In the genomic region with DNA sequence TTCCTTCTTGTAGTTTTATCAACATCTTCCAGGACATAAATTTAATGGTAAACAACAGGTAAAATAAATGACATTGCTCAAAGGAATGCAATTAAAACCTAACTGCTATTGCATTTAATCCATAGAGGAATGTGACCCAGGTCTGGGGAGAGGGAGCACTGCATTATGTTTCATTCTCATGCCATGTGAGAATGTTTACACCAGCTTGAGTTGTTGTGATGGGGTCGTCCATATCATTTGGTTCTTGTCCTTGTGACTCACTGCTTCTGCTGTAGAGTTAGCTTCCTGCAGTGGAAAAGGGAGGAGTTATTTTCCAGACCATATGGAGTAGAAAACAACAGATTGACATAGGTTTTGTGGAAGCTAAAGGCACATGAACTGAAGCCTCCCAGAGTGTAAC, we compare ENCODE assay signal across 21 cellular contexts.
"Had no signal": no experiment of that assay in that cellular context is flagged by ENCODE, and none has a peak within 500 bp of the region (broad histone marks: within the 10 kb centered on the region; RNA-seq: fewer than 3 reads in every experiment).

No MANE protein-coding gene starts in this region.

- H3K9me3 Mint-ChIP-seq: activated CD4-positive, alpha-beta memory T cell treated with anti-CD3 and anti-CD28 coated beads for 36 hours; nephron had no signal

- H3K4me1 Mint-ChIP-seq: activated naive CD8-positive, alpha-beta T cell treated with anti-CD3 and anti-CD28 coated beads, Interleukin-2, amount 10 ng/mL, durations not matched to agents 7 days and 5 days; memory B cell; nephron; stimulated activated effector memory CD8-positive, alpha-beta T cell treated with anti-CD3 and anti-CD28 coated beads, Interleukin-12 subunit alpha, Interleukin-12 subunit beta, amount 100 ng/mL, for 72 hours had no signal

- H3K27ac Mint-ChIP-seq: activated CD4-positive, alpha-beta memory T cell treated with anti-CD3 and anti-CD28 coated beads for 36 hours; activated naive CD4-positive, alpha-beta T cell treated with anti-CD3 and anti-CD28 coated beads for 36 hours; activated naive CD8-positive, alpha-beta T cell treated with anti-CD3 and anti-CD28 coated beads, Interleukin-2, amount 10 ng/mL, durations not matched to agents 7 days and 5 days; endodermal cell; memory B cell; nephron; stimulated activated effector memory CD8-positive, alpha-beta T cell treated with anti-CD3 and anti-CD28 coated beads, Interleukin-12 subunit alpha, Interleukin-12 subunit beta, amount 100 ng/mL, for 72 hours had no signal

- H3K36me3 Mint-ChIP-seq: activated CD4-positive, alpha-beta memory T cell treated with anti-CD3 and anti-CD28 coated beads for 36 hours; activated naive CD8-positive, alpha-beta T cell treated with anti-CD3 and anti-CD28 coated beads, Interleukin-2, amount 10 ng/mL, durations not matched to agents 7 days and 5 days; memory B cell; stimulated activated effector memory CD8-positive, alpha-beta T cell treated with anti-CD3 and anti-CD28 coated beads, Interleukin-12 subunit alpha, Interleukin-12 subunit beta, amount 100 ng/mL, for 72 hours had no signal

- H3K27me3 Mint-ChIP-seq: activated CD4-positive, alpha-beta memory T cell treated with anti-CD3 and anti-CD28 coated beads for 36 hours had no signal

- H3K4me3 Mint-ChIP-seq: activated CD4-positive, alpha-beta memory T cell treated with anti-CD3 and anti-CD28 coated beads for 36 hours; activated naive CD4-positive, alpha-beta T cell treated with anti-CD3 and anti-CD28 coated beads for 36 hours; activated naive CD8-positive, alpha-beta T cell treated with anti-CD3 and anti-CD28 coated beads, Interleukin-2, amount 10 ng/mL, durations not matched to agents 7 days and 5 days; endodermal cell; memory B cell; nephron; stimulated activated effector memory CD8-positive, alpha-beta T cell treated with anti-CD3 and anti-CD28 coated beads, Interleukin-12 subunit alpha, Interleukin-12 subunit beta, amount 100 ng/mL, for 72 hours; stimulated activated naive CD8-positive, alpha-beta T cell treated with anti-CD3 and anti-CD28 coated beads, Interleukin-15, amount 100 ng/mL, for 72 hours had no signal

- DNase-seq: activated CD4-positive, alpha-beta memory T cell treated with anti-CD3 and anti-CD28 coated beads for 36 hours; activated CD4-positive, alpha-beta T cell treated with anti-CD3 and anti-CD28 coated beads for 4 hours; activated CD4-positive, CD25-positive, alpha-beta regulatory T cell; activated naive CD4-positive, alpha-beta T cell treated with anti-CD3 and anti-CD28 coated beads for 36 hours; activated naive CD8-positive, alpha-beta T cell treated with anti-CD3 and anti-CD28 coated beads, Interleukin-2, amount 10 ng/mL, durations not matched to agents 7 days and 5 days; activated T-cell treated with anti-CD3 and anti-CD28 coated beads, Interleukin-2, amount 50 U/mL, for 48 hours; amniotic stem cell; endodermal cell; esophagus squamous epithelium; heart left ventricle; islet precursor cell; left cardiac atrium; pancreas; psoas muscle; right lobe of liver; stimulated activated CD4-positive, alpha-beta T cell treated with anti-CD3 and anti-CD28 coated beads, Interleukin-1b, Interleukin-23, amount 100 ng/mL, for 48 hours; stimulated activated naive CD8-positive, alpha-beta T cell treated with anti-CD3 and anti-CD28 coated beads, Interleukin-15, amount 100 ng/mL, for 72 hours; T1000 had no signal

- ATAC-seq: heart left ventricle; left cardiac atrium; pancreas; psoas muscle; right lobe of liver; stimulated activated effector memory CD8-positive, alpha-beta T cell treated with anti-CD3 and anti-CD28 coated beads, Interleukin-12 subunit alpha, Interleukin-12 subunit beta, amount 100 ng/mL, for 72 hours; stimulated activated naive CD8-positive, alpha-beta T cell treated with anti-CD3 and anti-CD28 coated beads, Interleukin-15, amount 100 ng/mL, for 72 hours had no signal
